16 cellular contexts compared by ENCODE assay signal in genomic region chr9:18623201-18623600, GRCh38.
A peak's percentile ranks its signal among the peaks of the same experiment; 100 is the strongest.
DNase-seq lines count a peak whose midpoint lies in the region; ATAC-seq and TF ChIP-seq lines count a peak whose summit lies in the region.
"Had no signal": no experiment of that assay in that cellular context is flagged by ENCODE, and none has a peak within 500 bp of the region (broad histone marks: within the 10 kb centered on the region; RNA-seq: fewer than 3 reads in every experiment).

No MANE protein-coding gene starts in this region.

- H4K5ac ChIP-seq in mesendoderm (ENCODE audit: low read length), result no peak overlapping the region

- intact Hi-C loops in Calu3 (cut with micrococcal nuclease; ENCODE audit: unreplicated experiment), result no loop called here

- no peak overlapping the region for H3K23ac ChIP-seq in mesendoderm (ENCODE audit: low read length)

- H3K4me3 Mint-ChIP-seq in Calu3 (ENCODE audit: low read depth, unreplicated experiment), result no peak overlapping the region
- H3K4me3 Mint-ChIP-seq: CD8-positive, alpha-beta memory T cell had no signal

- H3K27ac ChIP-seq in GM23248 (no peak overlapping the region), WERI-Rb-1 (no peak overlapping the region), mesendoderm (ENCODE audit: low read depth, low read length) (no peak overlapping the region)
- H3K27ac ChIP-seq: 22Rv1, BLaER1 had no signal

- peaks cover 60% of the 10 kb centered on the region for H3F3A ChIP-seq in GM23248 (ENCODE audit: insufficient read depth)

- H3K27me3 Mint-ChIP-seq in Calu3 (ENCODE audit: unreplicated experiment), result peaks cover 25% of the 10 kb centered on the region

- H3K4me1 ChIP-seq in GM23248 (ENCODE audit: insufficient read depth) (peaks cover 14% of the 10 kb centered on the region), mesendoderm (ENCODE audit: control insufficient read depth, low read depth, low read length) (no peaks in the 10 kb centered on the region)
- H3K4me1 ChIP-seq: BLaER1, Caco-2 had no signal

- no peak overlapping the region for H2BK15ac ChIP-seq in mesendoderm (replicated peaks; ENCODE audit: low read depth)

- WGBS in GM23248 (ENCODE audit: low coverage in 1 of 2, low lambda C conversion rate in 2 of 2, missing lambda C conversion rate in 2 of 2), 2 experiments, result 78 to 88% methylated on average over 2 of the region's 2 CpGs
- no CpG with 5 or more reads among the region's 2 CpGs for WGBS in mesendoderm (ENCODE audit: extremely low coverage, insufficient coverage, low lambda C conversion rate)

- no peak for ATAC-seq in HG03521 (IDR thresholded peaks at IDR 0.05; ENCODE audit: unreplicated experiment)
- ATAC-seq: HCT116 had no signal

- H3K36me3 Mint-ChIP-seq in Calu3 (ENCODE audit: insufficient read depth, unreplicated experiment), result no peaks in the 10 kb centered on the region
- H3K36me3 Mint-ChIP-seq: CD8-positive, alpha-beta memory T cell had no signal

- H3K36me3 ChIP-seq in GM23248 (ENCODE audit: low read depth) (peaks cover 62% of the 10 kb centered on the region), WERI-Rb-1 (no peaks in the 10 kb centered on the region), mesendoderm (ENCODE audit: control insufficient read depth, insufficient read depth, low read length) (no peaks in the 10 kb centered on the region)
- H3K36me3 ChIP-seq: BLaER1 had no signal

- no peaks in the 10 kb centered on the region for H4K20me1 ChIP-seq in GM23248 (ENCODE audit: insufficient read depth)
- H4K20me1 ChIP-seq: BLaER1 had no signal

- no peak overlapping the region for H4K8ac ChIP-seq in mesendoderm (ENCODE audit: low read depth, low read length)

- TF ChIP-seq CTCF in AG10803 (conservative IDR thresholded peaks at IDR 0.05; ENCODE audit: low read length) (no peak), WERI-Rb-1 (IDR thresholded peaks at IDR 0.05; ENCODE audit: low read depth, low read length) (no peak), Calu3 (IDR thresholded peaks at IDR 0.05; ENCODE audit: unreplicated experiment) (no peak)

- no peak overlapping the region for H3K56ac ChIP-seq in mesendoderm (ENCODE audit: low read length)

- H2BK120ac ChIP-seq in mesendoderm (ENCODE audit: low read depth, low read length), result no peak overlapping the region

- no peak overlapping the region for H2AK5ac ChIP-seq in mesendoderm (ENCODE audit: low read length)

- no peak overlapping the region for H2AFZ ChIP-seq in GM23248

- H3K9me2 ChIP-seq in GM23248 (ENCODE audit: insufficient read depth), result no peaks in the 10 kb centered on the region

- in situ Hi-C loops in GM23248 (cut with MboI), result no loop called here

- H3K4ac ChIP-seq in mesendoderm (ENCODE audit: low read depth, low read length), result no peak overlapping the region

- no peak overlapping the region for H3K9ac ChIP-seq in GM23248
- H3K9ac ChIP-seq in mesendoderm (ENCODE audit: low read length), result no peak overlapping the region
- H3K9ac ChIP-seq: BLaER1 had no signal

- H3K79me2 ChIP-seq in GM23248 (ENCODE audit: insufficient read depth) (peaks cover 99% of the 10 kb centered on the region), mesendoderm (ENCODE audit: control insufficient read depth, insufficient read depth, low read length) (no peaks in the 10 kb centered on the region)

- H3K18ac ChIP-seq in mesendoderm (ENCODE audit: low read length), result no peak overlapping the region

- no peaks in the 10 kb centered on the region for H3K27me3 ChIP-seq in GM23248 (replicated peaks; ENCODE audit: insufficient read depth)
- no peaks in the 10 kb centered on the region for H3K27me3 ChIP-seq in WERI-Rb-1 (ENCODE audit: insufficient read depth, low read depth, severe bottlenecking)
- no peaks in the 10 kb centered on the region for H3K27me3 ChIP-seq in mesendoderm (ENCODE audit: insufficient read depth, low read length, poor library complexity)
- H3K27me3 ChIP-seq: BLaER1 had no signal

- H3K9me3 ChIP-seq in GM23248 (ENCODE audit: low read depth), result no peaks in the 10 kb centered on the region
- no peaks in the 10 kb centered on the region for H3K9me3 ChIP-seq in WERI-Rb-1 (ENCODE audit: severe bottlenecking)
- H3K9me3 ChIP-seq: BLaER1, Caco-2 had no signal

- CTCF ChIA-PET in Calu3 (lab: Charles Lee), result no interaction called here

- H3K9me3 Mint-ChIP-seq in Calu3 (ENCODE audit: low read depth, unreplicated experiment), result no peaks in the 10 kb centered on the region

- H3K4me3 ChIP-seq in AG10803 (ENCODE audit: low read length) (no peak overlapping the region), GM23248 (no peak overlapping the region), WERI-Rb-1 (ENCODE audit: low read depth, low read length) (no peak overlapping the region), mesendoderm (ENCODE audit: low read length) (no peak overlapping the region)
- H3K4me3 ChIP-seq: BLaER1 had no signal

- no peak overlapping the region for H3K27ac Mint-ChIP-seq in Calu3 (ENCODE audit: unreplicated experiment)
- H3K27ac Mint-ChIP-seq: CD8-positive, alpha-beta memory T cell had no signal

- no peak overlapping the region for H2BK5ac ChIP-seq in mesendoderm (ENCODE audit: low read length)

- no peak overlapping the region for H3K4me2 ChIP-seq in GM23248 (ENCODE audit: unreplicated experiment)
- no peak overlapping the region for H3K4me2 ChIP-seq in mesendoderm (ENCODE audit: low read length)
- H3K4me2 ChIP-seq: BLaER1 had no signal

- DNase-seq in AG10803 (ENCODE audit: low read depth) (peak; percentile 49), GM23248 (peak; percentile 43), WERI-Rb-1 (peak; percentile 40), fibroblast of the conjunctiva (ENCODE audit: low read depth) (peak; percentile 29), cerebellar cortex (ENCODE audit: low spot score) (no peak), Calu3 (no peak), mesendoderm (no peak)
- DNase-seq: AML-193; Caco-2; CD8-positive, alpha-beta memory T cell; DMS79; GDM1 had no signal

- no TSS peak for BruUV-seq in Calu3 (replicated peaks; lab: Mats Ljungman, UMichigan)

- H3K4me1 Mint-ChIP-seq in Calu3 (ENCODE audit: low read depth, unreplicated experiment), result no peaks in the 10 kb centered on the region
- H3K4me1 Mint-ChIP-seq: CD8-positive, alpha-beta memory T cell had no signal

- no peaks in the 10 kb centered on the region for H3K79me1 ChIP-seq in mesendoderm (ENCODE audit: low read length)

Comparison
In these comparisons a context has a peak if more than half of its experiments do, and no peak if none do; other contexts are left out.
1. DNase-seq: peak in AG10803 (single experiment), GM23248 (single experiment), WERI-Rb-1 (single experiment) and fibroblast of the conjunctiva (single experiment); none in cerebellar cortex (single experiment), Calu3 (single experiment) and mesendoderm (single experiment).